8 cellular contexts compared by ENCODE assay signal in genomic region chr7:148940702-148941597, GRCh38. TPM values are rescaled to one million over a fixed set of nuclear protein-coding genes. Genes with fewer than 3 reads are reported as not detected.
DNase-seq lines count a peak whose midpoint lies in the region; ATAC-seq and TF ChIP-seq lines count a peak whose summit lies in the region.

No MANE protein-coding gene starts in this region.

- intact Hi-C loops in heart right ventricle (cut with DNase I) (loop anchor here in 6 of 10 donors (1.0 to 10.0 kb wide), 7 partner anchors 21 to 246 kb away; partner anchors contain the start of genes EZH2 (in 6 of the 6) and CUL1 (in 1 of the 6)), posterior cingulate gyrus (cut with DNase I) (loop anchor here (1.0 to 2.0 kb wide), 2 partner anchors 21 to 56 kb away; partner anchors contain the start of gene EZH2), upper lobe of right lung (cut with DNase I) (no loop called here)

- H3K9me3 ChIP-seq in heart right ventricle (peaks cover 0 to 5% (median 0%) of the 10 kb centered on the region in 11 donors), upper lobe of right lung (no peaks in the 10 kb centered on the region)

- H3K4me1 ChIP-seq in heart right ventricle = peaks cover 0 to 19% (median 9%) of the 10 kb centered on the region in 9 donors
- no peaks in the 10 kb centered on the region for H3K4me1 ChIP-seq in upper lobe of right lung

- 0 to 1% (median 1%) methylated on average over 43 of the region's 43 CpGs for WGBS in adipose tissue, 3 donors
- WGBS in heart right ventricle, 2 donors = 1% methylated on average over 43 of the region's 43 CpGs

- H3K27ac ChIP-seq in adipose tissue (ENCODE audit: low read depth, low read length) = peak overlapping the region; percentile 91
- H3K27ac ChIP-seq in heart right ventricle = peak overlapping the region; percentile 9 to 93 (median 78)
- peak overlapping the region; percentile 87 for H3K27ac ChIP-seq in upper lobe of right lung

- no peak for TF ChIP-seq CTCF in GM12875 (IDR thresholded peaks at IDR 0.05; ENCODE audit: borderline replicate concordance, insufficient read depth, low read depth, low read length)
- no peak for TF ChIP-seq CTCF in heart right ventricle (IDR thresholded peaks at IDR 0.05)
- TF ChIP-seq CTCF in upper lobe of right lung (IDR thresholded peaks at IDR 0.05) = no peak

- no peaks in the 10 kb centered on the region for H3K36me3 ChIP-seq in heart right ventricle
- no peaks in the 10 kb centered on the region for H3K36me3 ChIP-seq in upper lobe of right lung

- H3K4me3 ChIP-seq in GM12875 (ENCODE audit: low read depth, low read length) (peak overlapping the region; percentile 73), heart right ventricle (peak overlapping the region; percentile 33 to 99 (median 68)), upper lobe of right lung (peak overlapping the region; percentile 79)

- DNase-seq in NCI-H128 (lab: John Stamatoyannopoulos, UW; ENCODE audit: unreplicated experiment) = peak; percentile 81
- peak; percentile 92 for DNase-seq in SW480 (ENCODE audit: low spot score)
- DNase-seq in heart right ventricle = peak; percentile 73 to 79
- DNase-seq in posterior cingulate gyrus = peak; percentile 49 to 95 (median 64)
- DNase-seq in upper lobe of right lung = peak; percentile 90

- ATAC-seq in HG02642 (IDR thresholded peaks at IDR 0.05; ENCODE audit: poor library complexity, unreplicated experiment) (peak; percentile 82), heart right ventricle (peak; percentile 93 to 98 (median 97)), upper lobe of right lung (peak; percentile 97)

- no peaks in the 10 kb centered on the region for H3K27me3 ChIP-seq in heart right ventricle
- no peaks in the 10 kb centered on the region for H3K27me3 ChIP-seq in upper lobe of right lung

RNA-seq across cellular contexts. Expression of gene EZH2, which starts 56.9 kb away (rescaled TPM):
- polyA plus RNA-seq in adipose tissue = 1 to 10 TPM; 1.8 to 2.9 (median 2.0) TPM
- total RNA-seq in heart right ventricle = 1 to 10 TPM in 7 of 10 donors, under 1 TPM in 3; 0.53 to 4.6 (median 1.3) TPM
- polyA plus RNA-seq in heart right ventricle = 1 to 10 TPM; 1.3 to 2.0 TPM
- 3.7 TPM for total RNA-seq in upper lobe of right lung

Comparison
In these comparisons a context has a peak if more than half of its experiments do, and no peak if none do; other contexts are left out.
1. Peak in every context shown above with its lines: DNase-seq, ATAC-seq, H3K4me3 ChIP-seq and H3K27ac ChIP-seq.